8 cellular contexts compared by ENCODE assay signal in the genomic region with DNA sequence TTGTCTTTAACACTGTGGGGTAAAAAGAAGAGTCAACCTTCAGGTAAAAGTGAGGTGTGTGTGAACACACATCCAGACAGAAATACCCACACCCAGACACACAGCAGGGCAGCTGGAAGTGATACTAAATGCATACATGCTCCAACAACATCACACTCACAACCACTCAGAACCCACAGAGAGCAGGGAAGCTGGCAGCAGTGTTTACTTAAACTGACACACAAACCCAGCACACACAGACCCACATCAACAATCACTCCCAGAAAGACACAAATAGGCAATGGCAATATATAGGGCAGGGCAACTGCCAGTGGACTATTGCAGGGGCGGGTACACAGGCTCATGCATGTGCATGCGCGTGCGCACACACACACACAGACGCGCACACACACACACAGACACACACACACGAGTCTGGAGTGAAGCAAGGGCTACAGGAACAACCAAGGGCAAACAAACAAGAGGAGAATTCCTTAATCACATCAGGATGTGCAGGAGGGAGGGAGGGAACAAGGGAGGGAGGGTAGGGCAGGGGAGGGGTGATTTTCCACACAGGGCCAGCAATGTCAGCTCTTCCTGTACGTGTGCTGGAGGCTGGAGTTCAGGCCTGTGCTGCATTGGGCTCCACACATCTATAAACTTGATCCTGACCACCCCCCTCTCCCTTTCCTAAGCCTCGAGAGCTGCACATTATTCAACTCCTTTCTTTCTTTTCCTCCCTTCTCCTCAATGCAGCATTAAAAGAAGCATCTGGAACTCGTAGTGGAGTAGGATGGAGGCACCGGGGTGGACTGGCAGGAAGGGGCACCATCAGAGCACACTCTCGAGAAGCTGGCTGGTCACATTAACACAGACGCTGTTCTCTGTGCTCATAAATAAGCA. TPM values are rescaled to one million over a fixed set of nuclear protein-coding genes. Genes with fewer than 3 reads are reported as not detected.
DNase-seq lines count a peak whose midpoint lies in the region; ATAC-seq and TF ChIP-seq lines count a peak whose summit lies in the region.

No MANE protein-coding gene starts in this region.

- no peaks in the 10 kb centered on the region for H3K27me3 Mint-ChIP-seq in T-helper 2 cell treated with Interferon-gamma antibody and Interleukin-4, amounts not matched to agents 5 μg/mL and 100 μg/mL, for 36 hours (ENCODE audit: low read depth)
- no peaks in the 10 kb centered on the region for H3K27me3 Mint-ChIP-seq in type B pancreatic cell
- H3K27me3 Mint-ChIP-seq in progenitor cell of endocrine pancreas: no peaks in the 10 kb centered on the region

- H3K4me3 ChIP-seq in colonic mucosa (no peak overlapping the region), lower lobe of right lung (no peak overlapping the region)

- H3K4me3 Mint-ChIP-seq in T-helper 2 cell treated with Interferon-gamma antibody and Interleukin-4, amounts not matched to agents 5 μg/mL and 100 μg/mL, for 36 hours: peak overlapping the region; percentile 6
- H3K4me3 Mint-ChIP-seq in type B pancreatic cell (peak overlapping the region; percentile 40), progenitor cell of endocrine pancreas (ENCODE audit: low read depth) (no peak overlapping the region)

- peak overlapping the region in 1 of 2 donors; percentile 76 for H3K9ac ChIP-seq in colonic mucosa (ENCODE audit: low read depth in 2 of 2, low read length in 2 of 2)

- H3K4me1 Mint-ChIP-seq in T-helper 2 cell treated with Interferon-gamma antibody and Interleukin-4, amounts not matched to agents 5 μg/mL and 100 μg/mL, for 36 hours (ENCODE audit: low read depth): peaks cover 82% of the 10 kb centered on the region
- peaks cover 62% of the 10 kb centered on the region for H3K4me1 Mint-ChIP-seq in type B pancreatic cell (ENCODE audit: unreplicated experiment)
- H3K4me1 Mint-ChIP-seq in progenitor cell of endocrine pancreas (ENCODE audit: low read depth): peaks cover 22% of the 10 kb centered on the region

- no peak for TF ChIP-seq CTCF in colonic mucosa (IDR thresholded peaks at IDR 0.05)
- no peak for TF ChIP-seq CTCF in lower lobe of right lung (IDR thresholded peaks at IDR 0.05)
- TF ChIP-seq CTCF in type B pancreatic cell (conservative IDR thresholded peaks at IDR 0.05): no peak
- no peak for TF ChIP-seq CTCF in progenitor cell of endocrine pancreas (IDR thresholded peaks at IDR 0.05; ENCODE audit: unreplicated experiment)

- peak overlapping the region; percentile 42 for H3K27ac Mint-ChIP-seq in T-helper 2 cell treated with Interferon-gamma antibody and Interleukin-4, amounts not matched to agents 5 μg/mL and 100 μg/mL, for 36 hours
- H3K27ac Mint-ChIP-seq in type B pancreatic cell (peak overlapping the region; percentile 82), progenitor cell of endocrine pancreas (no peak overlapping the region)

- H3K27ac ChIP-seq in colonic mucosa: peak overlapping the region; percentile 96
- peak overlapping the region; percentile 81 for H3K27ac ChIP-seq in lower lobe of right lung

- no peaks in the 10 kb centered on the region for H3K9me3 ChIP-seq in colonic mucosa
- no peaks in the 10 kb centered on the region for H3K9me3 ChIP-seq in lower lobe of right lung

- intact Hi-C loops in colonic mucosa (cut with DNase I): no loop called here
- intact Hi-C loops in lower lobe of right lung (cut with DNase I): no loop called here

- DNase-seq in T-helper 2 cell treated with Interferon-gamma antibody and Interleukin-4, amounts not matched to agents 5 μg/mL and 100 μg/mL, for 36 hours (ENCODE audit: low spot score): no peak
- DNase-seq in T-helper 2 cell: no peak
- peak; percentile 84 for DNase-seq in colonic mucosa
- peak; percentile 57 for DNase-seq in lower lobe of right lung
- DNase-seq in type B pancreatic cell (ENCODE audit: extremely low spot score, unreplicated experiment): no peak
- no peak for DNase-seq in cerebellar nuclear complex (lab: John Stamatoyannopoulos, UW)
- DNase-seq in NCI-H2196 treated with DMSO at 0.1 percent for 48 hours (lab: John Stamatoyannopoulos, UW; ENCODE audit: unreplicated experiment): no peak
- no peak for DNase-seq in progenitor cell of endocrine pancreas (ENCODE audit: low spot score, unreplicated experiment)

- no peaks in the 10 kb centered on the region for H3K9me3 Mint-ChIP-seq in T-helper 2 cell treated with Interferon-gamma antibody and Interleukin-4, amounts not matched to agents 5 μg/mL and 100 μg/mL, for 36 hours
- H3K9me3 Mint-ChIP-seq in type B pancreatic cell (no peaks in the 10 kb centered on the region), progenitor cell of endocrine pancreas (ENCODE audit: low read depth) (no peaks in the 10 kb centered on the region)

- H3K36me3 Mint-ChIP-seq in T-helper 2 cell treated with Interferon-gamma antibody and Interleukin-4, amounts not matched to agents 5 μg/mL and 100 μg/mL, for 36 hours (ENCODE audit: low read depth): peaks cover 37% of the 10 kb centered on the region
- peaks cover 15% of the 10 kb centered on the region for H3K36me3 Mint-ChIP-seq in type B pancreatic cell
- H3K36me3 Mint-ChIP-seq in progenitor cell of endocrine pancreas (ENCODE audit: insufficient read depth): peaks cover 6% of the 10 kb centered on the region

- ATAC-seq in lower lobe of right lung: peak in 1 of 2 donors; percentile 22

- H3K4me1 ChIP-seq in colonic mucosa (peaks cover 23% of the 10 kb centered on the region), lower lobe of right lung (peaks cover 81% of the 10 kb centered on the region)

- H3K27me3 ChIP-seq in colonic mucosa (no peaks in the 10 kb centered on the region), lower lobe of right lung (ENCODE audit: low read depth) (no peaks in the 10 kb centered on the region)

- H3K36me3 ChIP-seq in colonic mucosa: no peaks in the 10 kb centered on the region
- peaks cover 17% of the 10 kb centered on the region for H3K36me3 ChIP-seq in lower lobe of right lung

RNA-seq across cellular contexts. Expression of gene HIC1, which starts 30.1 kb away (rescaled TPM):
- total RNA-seq in colonic mucosa (10 to 100 TPM in 1 of 2 donors, 1 to 10 TPM in 1; 7.0 to 11.2 TPM), lower lobe of right lung (20.6 TPM), type B pancreatic cell (ENCODE audit: low replicate concordance) (3.4 and 21.6 TPM in 2 replicates), progenitor cell of endocrine pancreas (0.69 and 0.86 TPM in 2 replicates)

RNA-seq across cellular contexts. Expression of gene OVCA2, which starts 43.2 kb away (rescaled TPM):
- total RNA-seq in colonic mucosa: 10 to 100 TPM; 41.0 to 49.8 TPM
- 20.3 TPM for total RNA-seq in lower lobe of right lung
- total RNA-seq in type B pancreatic cell (ENCODE audit: low replicate concordance): 27.8 and 42.7 TPM in 2 replicates
- total RNA-seq in progenitor cell of endocrine pancreas: 21.9 and 25.4 TPM in 2 replicates

RNA-seq across cellular contexts. Expression of gene DPH1, which starts 55.1 kb away (rescaled TPM):
- 10 to 100 TPM; 22.7 to 34.4 TPM for total RNA-seq in colonic mucosa
- total RNA-seq in lower lobe of right lung: 38.0 TPM
- total RNA-seq in type B pancreatic cell (ENCODE audit: low replicate concordance): 41.5 and 57.1 TPM in 2 replicates
- total RNA-seq in progenitor cell of endocrine pancreas: 39.1 and 44.0 TPM in 2 replicates

RNA-seq across cellular contexts. Expression of gene RTN4RL1, which starts 59.9 kb away (rescaled TPM):
- under 1 TPM; 0.32 to 0.37 TPM for total RNA-seq in colonic mucosa
- total RNA-seq in lower lobe of right lung: 5.8 TPM
- total RNA-seq in type B pancreatic cell (ENCODE audit: low replicate concordance): 1.7 and 1.9 TPM in 2 replicates
- total RNA-seq in progenitor cell of endocrine pancreas: 11.1 and 12.4 TPM in 2 replicates

Comparison
In these comparisons a context has a peak if more than half of its experiments do, and no peak if none do; other contexts are left out.
1. DNase-seq: peak in colonic mucosa (single experiment) and lower lobe of right lung (single experiment); none in T-helper 2 cell treated with Interferon-gamma antibody and Interleukin-4, amounts not matched to agents 5 μg/mL and 100 μg/mL, for 36 hours (single experiment), T-helper 2 cell (0 of 5), type B pancreatic cell (single experiment), cerebellar nuclear complex (0 of 2), NCI-H2196 treated with DMSO at 0.1 percent for 48 hours (single experiment) and progenitor cell of endocrine pancreas (single experiment).